Comparison of ENCODE assay signal across 9 cellular contexts in genomic region chr22:49670610-49671330, GRCh38.
DNase-seq lines count a peak whose midpoint lies in the region; ATAC-seq and TF ChIP-seq lines count a peak whose summit lies in the region.
"Had no signal": no experiment of that assay in that cellular context is flagged by ENCODE, and none has a peak within 500 bp of the region (broad histone marks: within the 10 kb centered on the region; RNA-seq: fewer than 3 reads in every experiment).

No MANE protein-coding gene starts in this region.

- in situ Hi-C loops in transverse colon (cut with MboI; ENCODE audit: low pct_ligation_motif_present in 1 of 4, low pct_unique_long_range_greater_than_20kb in 1 of 4, low sequenced_read_pairs in 3 of 4) (no loop called here), GM23248 (cut with MboI) (no loop called here)

- WGBS in lung, 2 donors = 1 to 4% methylated on average over 30 to 45 of the region's 45 CpGs
- WGBS in transverse colon (ENCODE audit: low coverage in 1 of 2), 2 donors = 7% methylated on average over 29 of the region's 45 CpGs; no CpG with 5 or more reads in 1 of the 2 donors
- 7% methylated on average over 20 to 45 of the region's 45 CpGs for WGBS in GM23248 (ENCODE audit: low coverage in 1 of 2, low lambda C conversion rate in 2 of 2, missing lambda C conversion rate in 2 of 2), 2 experiments

- no peak for TF ChIP-seq CTCF in lung (IDR thresholded peaks at IDR 0.05; ENCODE audit: control extremely low read depth, extremely low read depth)
- TF ChIP-seq CTCF in transverse colon (IDR thresholded peaks at IDR 0.05) = no peak

- H3K4me1 ChIP-seq in lung (ENCODE audit: control insufficient read depth in 2 of 2, insufficient read depth in 2 of 2, low read length in 2 of 2) = peaks cover 6 to 11% of the 10 kb centered on the region in 2 donors
- H3K4me1 ChIP-seq in transverse colon = peaks cover 0 to 6% (median 4%) of the 10 kb centered on the region in 4 donors
- H3K4me1 ChIP-seq in GM23248 (ENCODE audit: insufficient read depth) = no peaks in the 10 kb centered on the region

- no peaks in the 10 kb centered on the region for H3K79me2 ChIP-seq in GM23248 (ENCODE audit: insufficient read depth)

- H4K20me1 ChIP-seq in GM23248 (ENCODE audit: insufficient read depth) = no peaks in the 10 kb centered on the region

- peaks cover 29% of the 10 kb centered on the region for H3K4me1 Mint-ChIP-seq in activated naive CD4-positive, alpha-beta T cell treated with anti-CD3 and anti-CD28 coated beads, Interleukin-2, amount 50 U/mL, for 24 hours

- H3K9ac ChIP-seq in GM23248 = no peak overlapping the region

- H3K27ac Mint-ChIP-seq in activated naive CD4-positive, alpha-beta T cell treated with anti-CD3 and anti-CD28 coated beads, Interleukin-2, amount 50 U/mL, for 24 hours = no peak overlapping the region

- H3K9me3 Mint-ChIP-seq in activated naive CD4-positive, alpha-beta T cell treated with anti-CD3 and anti-CD28 coated beads, Interleukin-2, amount 50 U/mL, for 24 hours = no peaks in the 10 kb centered on the region

- H3K9me2 ChIP-seq in GM23248 (ENCODE audit: insufficient read depth) = no peaks in the 10 kb centered on the region

- no peaks in the 10 kb centered on the region for H3F3A ChIP-seq in GM23248 (ENCODE audit: insufficient read depth)

- peak overlapping the region; percentile 79 for H3K4me3 Mint-ChIP-seq in activated naive CD4-positive, alpha-beta T cell treated with anti-CD3 and anti-CD28 coated beads, Interleukin-2, amount 50 U/mL, for 24 hours

- peak; percentile 50 for DNase-seq in activated CD4-positive, alpha-beta T cell treated with anti-CD3 and anti-CD28 coated beads for 48 hours
- no peak for DNase-seq in activated CD4-positive, alpha-beta T cell treated with anti-CD3 and anti-CD28 coated beads for 1 hour
- DNase-seq in lung (ENCODE audit: low spot score) (no peak), transverse colon (peak; percentile 25), GM23248 (no peak), NCI-H82 treated with DMSO at 0.1 percent for 48 hours (lab: John Stamatoyannopoulos, UW; ENCODE audit: unreplicated experiment) (no peak)
- DNase-seq: foreskin melanocyte had no signal

- intact Hi-C loops in transverse colon (cut with DNase I; ENCODE audit: low total_unique reads) = no loop called here

- TF ChIP-seq POLR2A in transverse colon (IDR thresholded peaks at IDR 0.05) = no peak

- H3K9me3 ChIP-seq in lung (ENCODE audit: control insufficient read depth in 2 of 2, insufficient read depth in 1 of 2, low read length in 1 of 2) (peaks cover 0 to 11% of the 10 kb centered on the region in 2 donors), transverse colon (no peaks in the 10 kb centered on the region), GM23248 (ENCODE audit: low read depth) (no peaks in the 10 kb centered on the region)

- H3K27me3 ChIP-seq in lung (ENCODE audit: control insufficient read depth, insufficient read depth) = no peaks in the 10 kb centered on the region
- peaks cover 59% of the 10 kb centered on the region for H3K27me3 ChIP-seq in transverse colon
- H3K27me3 ChIP-seq in GM23248 (replicated peaks; ENCODE audit: insufficient read depth) = peaks cover 22% of the 10 kb centered on the region

- H3K4me3 ChIP-seq in lung (peak overlapping the region; percentile 3), transverse colon (peak overlapping the region in 3 of 4 donors; percentile 3 to 43 (median 19)), GM23248 (no peak overlapping the region)

- TF ChIP-seq EP300 in transverse colon (IDR thresholded peaks at IDR 0.05; ENCODE audit: low read depth) = no peak

- H3K36me3 Mint-ChIP-seq in activated naive CD4-positive, alpha-beta T cell treated with anti-CD3 and anti-CD28 coated beads, Interleukin-2, amount 50 U/mL, for 24 hours = no peaks in the 10 kb centered on the region

- no peaks in the 10 kb centered on the region for H3K36me3 ChIP-seq in lung (ENCODE audit: control insufficient read depth in 2 of 2, insufficient read depth in 2 of 2, low read length in 2 of 2)
- H3K36me3 ChIP-seq in transverse colon = no peaks in the 10 kb centered on the region
- no peaks in the 10 kb centered on the region for H3K36me3 ChIP-seq in GM23248 (ENCODE audit: low read depth)

- H3K27ac ChIP-seq in lung (ENCODE audit: low read depth in 1 of 2, low read length in 1 of 2) (peak overlapping the region in 1 of 2 donors; percentile 33), transverse colon (no peak overlapping the region), GM23248 (no peak overlapping the region)

- H3K4me2 ChIP-seq in GM23248 (ENCODE audit: unreplicated experiment) = no peak overlapping the region

- ATAC-seq in lung (ENCODE audit: insufficient read depth, low FRiP score) = peak; percentile 19
- no peak for ATAC-seq in GM21360 (IDR thresholded peaks at IDR 0.05; ENCODE audit: unreplicated experiment)

- H3K27me3 Mint-ChIP-seq in activated naive CD4-positive, alpha-beta T cell treated with anti-CD3 and anti-CD28 coated beads, Interleukin-2, amount 50 U/mL, for 24 hours = peaks cover 8% of the 10 kb centered on the region

- H2AFZ ChIP-seq in GM23248 = no peak overlapping the region

Comparison
In these comparisons a context has a peak if more than half of its experiments do, and no peak if none do; other contexts are left out.
1. DNase-seq: peak in activated CD4-positive, alpha-beta T cell treated with anti-CD3 and anti-CD28 coated beads for 48 hours (single experiment) and transverse colon (single experiment); none in activated CD4-positive, alpha-beta T cell treated with anti-CD3 and anti-CD28 coated beads for 1 hour (single experiment), lung (single experiment), GM23248 (single experiment) and NCI-H82 treated with DMSO at 0.1 percent for 48 hours (single experiment).